ENCODE assay signal across 20 cellular contexts in the genomic region with DNA sequence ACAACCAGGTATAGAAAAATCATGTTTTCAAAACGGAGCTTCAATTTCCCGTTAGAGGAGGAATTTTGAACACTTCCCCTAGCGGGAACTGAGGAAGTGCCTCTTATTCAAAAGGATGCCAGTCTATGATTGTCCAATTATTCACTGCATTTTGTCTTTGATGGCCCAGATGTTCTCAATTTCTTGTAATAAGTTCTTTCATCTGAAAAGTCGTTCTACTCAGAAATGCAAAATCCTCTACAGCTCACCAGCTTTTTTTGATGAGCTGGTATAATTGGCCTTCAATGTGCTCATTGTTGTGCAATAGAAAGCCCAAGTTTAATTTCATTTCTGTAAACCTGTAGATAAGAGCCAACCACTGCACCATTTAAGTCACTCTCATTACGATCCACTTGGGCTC.
DNase-seq lines count a peak whose midpoint lies in the region; ATAC-seq and TF ChIP-seq lines count a peak whose summit lies in the region.
"Had no signal": no experiment of that assay in that cellular context is flagged by ENCODE, and none has a peak within 500 bp of the region (broad histone marks: within the 10 kb centered on the region; RNA-seq: fewer than 3 reads in every experiment).

No MANE protein-coding gene starts in this region.

- no peaks in the 10 kb centered on the region for H3K36me3 ChIP-seq in esophagus muscularis mucosa

- TF ChIP-seq CTCF in AG09309 (IDR thresholded peaks at IDR 0.05; ENCODE audit: control insufficient read depth, insufficient read depth, low read depth, low read length, missing control alignments) (no peak), esophagus muscularis mucosa (IDR thresholded peaks at IDR 0.05) (no peak)

- no peaks in the 10 kb centered on the region for H3K27me3 ChIP-seq in esophagus muscularis mucosa

- TF ChIP-seq POLR2A in esophagus muscularis mucosa (IDR thresholded peaks at IDR 0.05; ENCODE audit: low read depth): no peak

- H3K27ac ChIP-seq in esophagus muscularis mucosa (replicated peaks in 1 of 4): no peak overlapping the region

- no peak overlapping the region for H3K4me3 ChIP-seq in AG09309 (ENCODE audit: control insufficient read depth, low read depth, low read length)
- H3K4me3 ChIP-seq in esophagus muscularis mucosa: no peak overlapping the region

- intact Hi-C loops in esophagus muscularis mucosa (cut with DNase I): no loop called here

- WGBS in esophagus muscularis mucosa: 65% methylated on average over 5 of the region's 5 CpGs

- no peak for ATAC-seq in GM18498 (IDR thresholded peaks at IDR 0.05; ENCODE audit: unreplicated experiment)
- ATAC-seq: CD8-positive, alpha-beta T cell; HCT116; Panc1 had no signal

- DNase-seq in AG09309 (ENCODE audit: low read depth) (peak; percentile 14), GM03348 (ENCODE audit: low spot score) (peak; percentile 18), esophagus muscularis mucosa (ENCODE audit: extremely low spot score) (peak; percentile 29), stromal cell of bone marrow (ENCODE audit: low read depth) (peak; percentile 7)
- DNase-seq in activated effector memory CD4-positive, alpha-beta T cell treated with anti-CD3 and anti-CD28 coated beads, Interleukin-2, amount 50 U/mL, for 16 hours: no peak
- no peak for DNase-seq in central memory CD4-positive, alpha-beta T cell
- DNase-seq: ACHN; AML-193; C1 segment of cervical spinal cord; CD8-positive, alpha-beta T cell; DMS53; GDM1; GOT3; Kasumi-1; NCI-H1694; NCI-H2081; NCI-H69 had no signal

- H3K4me1 ChIP-seq in esophagus muscularis mucosa: peaks cover 0 to 6% (median 5%) of the 10 kb centered on the region in 4 donors

- no peak for TF ChIP-seq EP300 in esophagus muscularis mucosa (IDR thresholded peaks at IDR 0.05)

- peaks cover 0 to 25% (median 11%) of the 10 kb centered on the region in 4 donors for H3K9me3 ChIP-seq in esophagus muscularis mucosa

Comparison
In these comparisons a context has a peak if more than half of its experiments do, and no peak if none do; other contexts are left out.
1. DNase-seq: peak in AG09309 (single experiment), GM03348 (single experiment), esophagus muscularis mucosa (single experiment) and stromal cell of bone marrow (single experiment); none in activated effector memory CD4-positive, alpha-beta T cell treated with anti-CD3 and anti-CD28 coated beads, Interleukin-2, amount 50 U/mL, for 16 hours (single experiment) and central memory CD4-positive, alpha-beta T cell (single experiment).